Comparison of ENCODE assay signal across 9 cellular contexts in the genomic region with DNA sequence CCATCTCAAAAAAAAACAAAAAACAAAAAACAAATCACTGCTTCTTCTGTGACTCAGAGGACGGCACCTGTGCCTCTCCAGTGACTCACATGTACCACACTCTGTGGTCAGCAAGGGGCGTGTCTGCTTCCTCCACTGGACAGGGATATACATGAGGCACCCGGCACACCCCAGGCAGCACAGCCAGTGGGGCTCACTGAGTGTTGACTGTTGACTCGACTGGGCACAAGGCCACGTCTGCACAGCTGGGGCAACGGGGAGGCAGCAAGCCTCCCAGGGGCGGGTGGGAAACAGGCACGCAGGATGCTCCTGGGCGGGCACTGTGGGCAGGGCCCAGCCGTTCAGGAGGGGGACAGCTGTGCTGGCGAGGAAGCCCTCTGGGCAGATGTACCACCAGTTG.
DNase-seq lines count a peak whose midpoint lies in the region; ATAC-seq and TF ChIP-seq lines count a peak whose summit lies in the region.
"Had no signal": no experiment of that assay in that cellular context is flagged by ENCODE, and none has a peak within 500 bp of the region (broad histone marks: within the 10 kb centered on the region; RNA-seq: fewer than 3 reads in every experiment).

No MANE protein-coding gene starts in this region.

- peaks cover 7% of the 10 kb centered on the region for H3K36me3 Mint-ChIP-seq in glutamatergic neuron (ENCODE audit: unreplicated experiment)

- H3K36me3 ChIP-seq in BJ (ENCODE audit: control insufficient read depth, insufficient read depth, low read length) (peaks cover 23% of the 10 kb centered on the region), MM.1S (replicated peaks; ENCODE audit: insufficient read depth, low read length) (no peaks in the 10 kb centered on the region; the same call in 1 of the 2 replicates), lung (ENCODE audit: control insufficient read depth in 2 of 2, insufficient read depth in 2 of 2, low read length in 2 of 2) (peaks cover 8 to 45% of the 10 kb centered on the region in 2 donors), smooth muscle cell (ENCODE audit: low read depth) (peaks cover 6% of the 10 kb centered on the region)

- no peak overlapping the region for H3K27ac Mint-ChIP-seq in glutamatergic neuron (ENCODE audit: unreplicated experiment)

- H3F3A ChIP-seq in MM.1S (ENCODE audit: insufficient read depth, low read length) (no peaks in the 10 kb centered on the region), smooth muscle cell (ENCODE audit: low read depth) (no peaks in the 10 kb centered on the region)

- WGBS in lung, 2 donors, result 51 to 68% methylated on average over 10 to 11 of the region's 11 CpGs
- WGBS in smooth muscle cell (ENCODE audit: low lambda C conversion rate), result 70% methylated on average over 11 of the region's 11 CpGs

- ATAC-seq in lung (ENCODE audit: insufficient read depth, low FRiP score), result peak; percentile 91
- ATAC-seq in HG02885 (IDR thresholded peaks at IDR 0.05; ENCODE audit: poor library complexity, unreplicated experiment), result no peak

- DNase-seq in BJ (ENCODE audit: low read depth) (peak; percentile 92), MM.1S (peak; percentile 53), astrocyte of the hippocampus (ENCODE audit: low read depth, low spot score) (peak; percentile 94), lung (ENCODE audit: low spot score) (peak; percentile 82), glutamatergic neuron (no peak), globus pallidus (ENCODE audit: low spot score) (no peak), smooth muscle cell (lab: John Stamatoyannopoulos, UW; ENCODE audit: unreplicated experiment) (no peak)

- H3K4me3 Mint-ChIP-seq in glutamatergic neuron (ENCODE audit: unreplicated experiment), result no peak overlapping the region

- peaks cover 19% of the 10 kb centered on the region for H3K9me3 Mint-ChIP-seq in glutamatergic neuron (ENCODE audit: unreplicated experiment)

- H3K4me3 ChIP-seq in BJ (ENCODE audit: low read depth, low read length) (no peak overlapping the region), MM.1S (ENCODE audit: low read length) (no peak overlapping the region), lung (no peak overlapping the region), smooth muscle cell (no peak overlapping the region)

- CTCF ChIA-PET in BJ (lab: Yijun Ruan, JAX), result interaction anchor here (0.7 to 1.0 kb wide), 2 partner anchors 31 to 459 kb away, joined by 3 read pairs; no protein-coding TSS in a partner anchor

- H3K9me3 ChIP-seq in MM.1S (replicated peaks; ENCODE audit: insufficient read depth, low read length) (no peaks in the 10 kb centered on the region), lung (ENCODE audit: control insufficient read depth in 2 of 2, insufficient read depth in 1 of 2, low read length in 1 of 2) (no peaks in the 10 kb centered on the region), smooth muscle cell (replicated peaks; ENCODE audit: low read depth) (no peaks in the 10 kb centered on the region)

- no peaks in the 10 kb centered on the region for H4K20me1 ChIP-seq in MM.1S (ENCODE audit: insufficient read depth, low read length)
- H4K20me1 ChIP-seq in smooth muscle cell (ENCODE audit: low read depth), result peaks cover 22% of the 10 kb centered on the region

- H3K4me1 ChIP-seq in MM.1S (ENCODE audit: low read length), result peaks cover 5% of the 10 kb centered on the region; the same call in 1 of the 2 replicates
- H3K4me1 ChIP-seq in lung (ENCODE audit: control insufficient read depth in 2 of 2, insufficient read depth in 2 of 2, low read length in 2 of 2), result no peaks in the 10 kb centered on the region
- H3K4me1 ChIP-seq in smooth muscle cell (ENCODE audit: low read depth), result no peaks in the 10 kb centered on the region

- H3K4me2 ChIP-seq in MM.1S (ENCODE audit: low read depth, low read length) (no peak overlapping the region), smooth muscle cell (no peak overlapping the region)

- H3K79me2 ChIP-seq in MM.1S (ENCODE audit: low read length), result no peaks in the 10 kb centered on the region; the same call in 1 of the 2 replicates
- H3K79me2 ChIP-seq in smooth muscle cell (ENCODE audit: low read depth), result no peaks in the 10 kb centered on the region

- H3K27me3 Mint-ChIP-seq in glutamatergic neuron (ENCODE audit: unreplicated experiment), result peaks cover 17% of the 10 kb centered on the region

- H2AFZ ChIP-seq in MM.1S (ENCODE audit: low read length) (no peak overlapping the region), smooth muscle cell (ENCODE audit: low read depth) (no peak overlapping the region)

- POLR2A ChIA-PET in BJ (lab: Charles Lee), result no interaction called here

- H3K27ac ChIP-seq in MM.1S (ENCODE audit: low read length), result peak overlapping the region; percentile 47; the same call in 1 of the 2 replicates
- no peak overlapping the region for H3K27ac ChIP-seq in lung (ENCODE audit: low read depth in 1 of 2, low read length in 1 of 2)
- no peak overlapping the region for H3K27ac ChIP-seq in smooth muscle cell (ENCODE audit: low read depth)
- H3K27ac ChIP-seq: VCaP had no signal

- peaks cover 8% of the 10 kb centered on the region for H3K4me1 Mint-ChIP-seq in glutamatergic neuron (ENCODE audit: low read depth, unreplicated experiment)

- no peak overlapping the region for H3K9ac ChIP-seq in MM.1S (ENCODE audit: low read length)
- H3K9ac ChIP-seq in smooth muscle cell (ENCODE audit: low read depth), result no peak overlapping the region

- H3K27me3 ChIP-seq in BJ (ENCODE audit: control insufficient read depth, insufficient read depth, low read length) (no peaks in the 10 kb centered on the region), MM.1S (replicated peaks; ENCODE audit: insufficient read depth, low read length) (no peaks in the 10 kb centered on the region), lung (ENCODE audit: control insufficient read depth, insufficient read depth) (no peaks in the 10 kb centered on the region), smooth muscle cell (ENCODE audit: low read depth) (no peaks in the 10 kb centered on the region)

- no peaks in the 10 kb centered on the region for H3K9me2 ChIP-seq in MM.1S (replicated peaks; ENCODE audit: insufficient read depth, low read length)

- TF ChIP-seq CTCF in BJ (IDR thresholded peaks at IDR 0.05; ENCODE audit: insufficient read depth, low read depth, low read length), result no peak
- no peak for TF ChIP-seq CTCF in MM.1S (IDR thresholded peaks at IDR 0.05; ENCODE audit: low read length)
- no peak for TF ChIP-seq CTCF in lung (IDR thresholded peaks at IDR 0.05; ENCODE audit: control extremely low read depth, extremely low read depth)
- TF ChIP-seq CTCF in glutamatergic neuron (IDR thresholded peaks at IDR 0.05; ENCODE audit: partially characterized antibody, unreplicated experiment), result no peak
- TF ChIP-seq CTCF in smooth muscle cell (IDR thresholded peaks at IDR 0.05; ENCODE audit: borderline replicate concordance, insufficient read depth, poor library complexity, severe bottlenecking), result no peak

Comparison
In these comparisons a context has a peak if more than half of its experiments do, and no peak if none do; other contexts are left out.
1. DNase-seq: peak in BJ (single experiment), MM.1S (single experiment), astrocyte of the hippocampus (single experiment) and lung (single experiment); none in glutamatergic neuron (single experiment), globus pallidus (single experiment) and smooth muscle cell (single experiment).